Comparison of ENCODE assay signal across 1 cellular context in genomic region chr3:53218136-53218535, GRCh38.
TF ChIP-seq lines count a peak whose summit lies in the region.

No MANE protein-coding gene starts in this region.

TF ChIP-seq in IMR-90, 13 proteins besides CTCF, POLR2A, EP300 and RAD21 (continued from another document):
- no peak for TF ChIP-seq MXI1 (IDR thresholded peaks at IDR 0.05; ENCODE audit: borderline replicate concordance, low read depth, low read length)
- no peak for TF ChIP-seq FOS (IDR thresholded peaks at IDR 0.05; ENCODE audit: low read depth, low read length)
- no peak for TF ChIP-seq CEBPB (IDR thresholded peaks at IDR 0.05; ENCODE audit: low read depth, low read length)
- no peak for TF ChIP-seq BHLHE40 (IDR thresholded peaks at IDR 0.05; ENCODE audit: low read depth, low read length)
- no peak for TF ChIP-seq MAZ (IDR thresholded peaks at IDR 0.05; ENCODE audit: borderline replicate concordance, low read depth, low read length)
- no peak for TF ChIP-seq MAFK (IDR thresholded peaks at IDR 0.05; ENCODE audit: low read depth, low read length)
- TF ChIP-seq CHD1 (IDR thresholded peaks at IDR 0.05; ENCODE audit: low read depth, low read length): no peak
